ENCODE assay signal across 35 cellular contexts in genomic region chr5:163395794-163396193, GRCh38.
"Had no signal": no experiment of that assay in that cellular context is flagged by ENCODE, and none has a peak within 500 bp of the region (broad histone marks: within the 10 kb centered on the region; RNA-seq: fewer than 3 reads in every experiment).

No MANE protein-coding gene starts in this region.

- DNase-seq: Karpas-422, Kasumi-1, MG63, MM.1S, MV-4-11, NCI-H1048, NCI-H1092, NCI-H1092 treated with DMSO at 0.1 percent for 48 hours, NCI-H1105, NCI-H1105 treated with DMSO at 0.1 percent for 48 hours, NCI-H1417, NCI-H1417 treated with DMSO at 0.1 percent for 48 hours, NCI-H1436, NCI-H1436 treated with DMSO at 0.1 percent for 48 hours, NCI-H146, NCI-H1694, NCI-H1694 treated with DMSO at 0.1 percent for 48 hours, NCI-H187, NCI-H187 treated with DMSO at 0.1 percent for 48 hours, NCI-H1930, NCI-H2029, NCI-H2029 treated with DMSO at 0.1 percent for 48 hours, NCI-H2081, NCI-H2081 treated with DMSO at 0.1 percent for 48 hours, NCI-H2107, NCI-H2171, NCI-H2171 treated with DMSO at 0.1 percent for 48 hours, NCI-H2227 treated with DMSO at 0.1 percent for 48 hours, NCI-H226, NCI-H345, NCI-H446, NCI-H446 treated with DMSO at 0.1 percent for 48 hours, NCI-H510A, NCI-H510A treated with DMSO at 0.1 percent for 48 hours, NCI-H524 had no signal

- H3K9me3 ChIP-seq: MG63 had no signal

- H3K36me3 ChIP-seq: MG63 had no signal

- H3K4me3 ChIP-seq: MG63 had no signal
